15 cellular contexts compared by ENCODE assay signal in genomic region chr14:69356903-69357543, GRCh38.
"Had no signal": no experiment of that assay in that cellular context is flagged by ENCODE, and none has a peak within 500 bp of the region (broad histone marks: within the 10 kb centered on the region; RNA-seq: fewer than 3 reads in every experiment).

No MANE protein-coding gene starts in this region.

- H3K4me1 ChIP-seq: left lung, parathyroid adenoma had no signal

- H3K27me3 Mint-ChIP-seq: stimulated activated naive B cell treated with anti-CD40 and anti-IgM and Interleukin-4, amounts not matched to agents 10 μg/mL and 1 μg/mL and 100 μg/mL, for 72 hours had no signal

- H3K4me3 Mint-ChIP-seq: activated naive CD4-positive, alpha-beta T cell treated with anti-CD3 and anti-CD28 coated beads for 36 hours; activated naive CD8-positive, alpha-beta T cell treated with anti-CD3 and anti-CD28 coated beads, Interleukin-2, amount 50 U/mL, for 24 hours; endodermal cell; naive thymus-derived CD8-positive, alpha-beta T cell; stimulated activated naive B cell treated with anti-CD40 and anti-IgM and Interleukin-4, amounts not matched to agents 10 μg/mL and 1 μg/mL and 100 μg/mL, for 72 hours had no signal

- DNase-seq: activated CD4-positive, alpha-beta T cell treated with anti-CD3 and anti-CD28 coated beads, Interleukin-2, amount 50 U/mL, for 4 hours; activated naive CD4-positive, alpha-beta T cell treated with anti-CD3 and anti-CD28 coated beads for 36 hours; activated naive CD8-positive, alpha-beta T cell treated with anti-CD3 and anti-CD28 coated beads, Interleukin-2, amount 50 U/mL, for 24 hours; activated T-cell treated with anti-CD3 and anti-CD28 coated beads for 4 hours; aorta; endodermal cell; erythroblast; left lung; naive thymus-derived CD8-positive, alpha-beta T cell; stimulated activated CD4-positive, alpha-beta T cell treated with anti-CD3 and anti-CD28 coated beads, Interleukin-2, amount 100 ng/mL, for 48 hours; stimulated activated naive B cell treated with anti-CD40 and anti-IgM and Interleukin-4, amounts not matched to agents 10 μg/mL and 1 μg/mL and 100 μg/mL, for 72 hours; tibial artery; uterus had no signal

- H3K9ac ChIP-seq: parathyroid adenoma had no signal

- H3K36me3 Mint-ChIP-seq: naive thymus-derived CD8-positive, alpha-beta T cell; stimulated activated naive B cell treated with anti-CD40 and anti-IgM and Interleukin-4, amounts not matched to agents 10 μg/mL and 1 μg/mL and 100 μg/mL, for 72 hours had no signal

- ATAC-seq: activated naive CD8-positive, alpha-beta T cell treated with anti-CD3 and anti-CD28 coated beads, Interleukin-2, amount 50 U/mL, for 24 hours; left lung; naive thymus-derived CD8-positive, alpha-beta T cell; stimulated activated naive B cell treated with anti-CD40 and anti-IgM and Interleukin-4, amounts not matched to agents 10 μg/mL and 1 μg/mL and 100 μg/mL, for 72 hours had no signal

- H3K4me3 ChIP-seq: cardiac muscle cell, left lung, tibial artery, uterus had no signal

- H2AFZ ChIP-seq: parathyroid adenoma had no signal

- H3K9me3 Mint-ChIP-seq: activated naive CD4-positive, alpha-beta T cell treated with anti-CD3 and anti-CD28 coated beads for 36 hours; activated naive CD8-positive, alpha-beta T cell treated with anti-CD3 and anti-CD28 coated beads, Interleukin-2, amount 50 U/mL, for 24 hours; endodermal cell; naive thymus-derived CD8-positive, alpha-beta T cell; stimulated activated naive B cell treated with anti-CD40 and anti-IgM and Interleukin-4, amounts not matched to agents 10 μg/mL and 1 μg/mL and 100 μg/mL, for 72 hours had no signal

- H3K9me3 ChIP-seq: left lung, tibial artery, uterus had no signal

- H3K36me3 ChIP-seq: cardiac muscle cell, left lung, tibial artery, uterus had no signal

- H3K27me3 ChIP-seq: cardiac muscle cell, left lung, tibial artery, uterus had no signal

- H3K27ac ChIP-seq: cardiac muscle cell, left lung, parathyroid adenoma had no signal

- H3K27ac Mint-ChIP-seq: activated naive CD4-positive, alpha-beta T cell treated with anti-CD3 and anti-CD28 coated beads for 36 hours; activated naive CD8-positive, alpha-beta T cell treated with anti-CD3 and anti-CD28 coated beads, Interleukin-2, amount 50 U/mL, for 24 hours; endodermal cell; naive thymus-derived CD8-positive, alpha-beta T cell had no signal
